In genomic region chr22:19827341-19828034, GRCh38 we compare ENCODE assay signal across 1 cellular context.
TF ChIP-seq lines count a peak whose summit lies in the region.

No MANE protein-coding gene starts in this region.

TF ChIP-seq in K562, 482 proteins besides CTCF, POLR2A, EP300 and RAD21 (continued from another document and continues in another):
- TF ChIP-seq, protein P1, sequence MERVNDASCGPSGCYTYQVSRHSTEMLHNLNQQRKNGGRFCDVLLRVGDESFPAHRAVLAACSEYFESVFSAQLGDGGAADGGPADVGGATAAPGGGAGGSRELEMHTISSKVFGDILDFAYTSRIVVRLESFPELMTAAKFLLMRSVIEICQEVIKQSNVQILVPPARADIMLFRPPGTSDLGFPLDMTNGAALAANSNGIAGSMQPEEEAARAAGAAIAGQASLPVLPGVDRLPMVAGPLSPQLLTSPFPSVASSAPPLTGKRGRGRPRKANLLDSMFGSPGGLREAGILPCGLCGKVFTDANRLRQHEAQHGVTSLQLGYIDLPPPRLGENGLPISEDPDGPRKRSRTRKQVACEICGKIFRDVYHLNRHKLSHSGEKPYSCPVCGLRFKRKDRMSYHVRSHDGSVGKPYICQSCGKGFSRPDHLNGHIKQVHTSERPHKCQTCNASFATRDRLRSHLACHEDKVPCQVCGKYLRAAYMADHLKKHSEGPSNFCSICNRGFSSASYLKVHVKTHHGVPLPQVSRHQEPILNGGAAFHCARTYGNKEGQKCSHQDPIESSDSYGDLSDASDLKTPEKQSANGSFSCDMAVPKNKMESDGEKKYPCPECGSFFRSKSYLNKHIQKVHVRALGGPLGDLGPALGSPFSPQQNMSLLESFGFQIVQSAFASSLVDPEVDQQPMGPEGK (CRISPR knock-in tag; IDR thresholded peaks at IDR 0.05; ENCODE audit: borderline replicate concordance) = no peak
- TF ChIP-seq ZNF668 (CRISPR knock-in tag; IDR thresholded peaks at IDR 0.05) (peak; percentile 10; the same call in 1 of the 2 replicates), IFI16 (CRISPR knock-in tag; IDR thresholded peaks at IDR 0.05) (0 out of 2 replicates have a peak, but pooled peaks have one; percentile 49), ZBTB11 (CRISPR knock-in tag; IDR thresholded peaks at IDR 0.05) (peak in 1 of 3 experiments; percentile 80; a peak in 2 of 6 replicates), ZNF274 (IDR thresholded peaks at IDR 0.05; ENCODE audit: borderline replicate concordance, low read depth, low read length) (no peak), KDM5B (IDR thresholded peaks at IDR 0.05; ENCODE audit: insufficient replicate concordance, low read depth, low read length) (peak; percentile 14), MAFG (tag; conservative IDR thresholded peaks at IDR 0.05) (peak; percentile 84), ZFX (CRISPR knock-in tag; IDR thresholded peaks at IDR 0.05) (no peak), TCF7L2 (IDR thresholded peaks at IDR 0.05; ENCODE audit: low read depth, low read length) (no peak), SNIP1 (IDR thresholded peaks at IDR 0.05; ENCODE audit: low read depth) (no peak), ZBTB1 (CRISPR knock-in tag; IDR thresholded peaks at IDR 0.05; ENCODE audit: borderline replicate concordance, low read depth) (no peak), NFE2 (IDR thresholded peaks at IDR 0.05; ENCODE audit: low read depth) (peak; percentile 88), CREB1 (IDR thresholded peaks at IDR 0.05) (no peak), CREB1 (CRISPR knock-in tag; IDR thresholded peaks at IDR 0.05) (no peak), HDAC2 (IDR thresholded peaks at IDR 0.05) (peak; percentile 64; the same call in 1 of the 2 replicates), SMARCB1 (IDR thresholded peaks at IDR 0.05; ENCODE audit: insufficient read length, low read depth) (no peak), ZNF75A (CRISPR knock-in tag; IDR thresholded peaks at IDR 0.05) (no peak), AFF1 (IDR thresholded peaks at IDR 0.05; ENCODE audit: low read depth in 1 of 2, partially characterized antibody in 2 of 2) (peak in 1 of 2 experiments; percentile 39), KLF1 (tag; IDR thresholded peaks at IDR 0.05) (0 out of 2 replicates have a peak, but pooled peaks have one; percentile 35)
- TF ChIP-seq, protein P2, sequence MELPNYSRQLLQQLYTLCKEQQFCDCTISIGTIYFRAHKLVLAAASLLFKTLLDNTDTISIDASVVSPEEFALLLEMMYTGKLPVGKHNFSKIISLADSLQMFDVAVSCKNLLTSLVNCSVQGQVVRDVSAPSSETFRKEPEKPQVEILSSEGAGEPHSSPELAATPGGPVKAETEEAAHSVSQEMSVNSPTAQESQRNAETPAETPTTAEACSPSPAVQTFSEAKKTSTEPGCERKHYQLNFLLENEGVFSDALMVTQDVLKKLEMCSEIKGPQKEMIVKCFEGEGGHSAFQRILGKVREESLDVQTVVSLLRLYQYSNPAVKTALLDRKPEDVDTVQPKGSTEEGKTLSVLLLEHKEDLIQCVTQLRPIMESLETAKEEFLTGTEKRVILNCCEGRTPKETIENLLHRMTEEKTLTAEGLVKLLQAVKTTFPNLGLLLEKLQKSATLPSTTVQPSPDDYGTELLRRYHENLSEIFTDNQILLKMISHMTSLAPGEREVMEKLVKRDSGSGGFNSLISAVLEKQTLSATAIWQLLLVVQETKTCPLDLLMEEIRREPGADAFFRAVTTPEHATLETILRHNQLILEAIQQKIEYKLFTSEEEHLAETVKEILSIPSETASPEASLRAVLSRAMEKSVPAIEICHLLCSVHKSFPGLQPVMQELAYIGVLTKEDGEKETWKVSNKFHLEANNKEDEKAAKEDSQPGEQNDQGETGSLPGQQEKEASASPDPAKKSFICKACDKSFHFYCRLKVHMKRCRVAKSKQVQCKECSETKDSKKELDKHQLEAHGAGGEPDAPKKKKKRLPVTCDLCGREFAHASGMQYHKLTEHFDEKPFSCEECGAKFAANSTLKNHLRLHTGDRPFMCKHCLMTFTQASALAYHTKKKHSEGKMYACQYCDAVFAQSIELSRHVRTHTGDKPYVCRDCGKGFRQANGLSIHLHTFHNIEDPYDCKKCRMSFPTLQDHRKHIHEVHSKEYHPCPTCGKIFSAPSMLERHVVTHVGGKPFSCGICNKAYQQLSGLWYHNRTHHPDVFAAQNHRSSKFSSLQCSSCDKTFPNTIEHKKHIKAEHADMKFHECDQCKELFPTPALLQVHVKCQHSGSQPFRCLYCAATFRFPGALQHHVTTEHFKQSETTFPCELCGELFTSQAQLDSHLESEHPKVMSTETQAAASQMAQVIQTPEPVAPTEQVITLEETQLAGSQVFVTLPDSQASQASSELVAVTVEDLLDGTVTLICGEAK (IDR thresholded peaks at IDR 0.05) = peak; percentile 60
- TF ChIP-seq, protein P2 (CRISPR knock-in tag; IDR thresholded peaks at IDR 0.05) = no peak
- TF ChIP-seq, protein P3, sequence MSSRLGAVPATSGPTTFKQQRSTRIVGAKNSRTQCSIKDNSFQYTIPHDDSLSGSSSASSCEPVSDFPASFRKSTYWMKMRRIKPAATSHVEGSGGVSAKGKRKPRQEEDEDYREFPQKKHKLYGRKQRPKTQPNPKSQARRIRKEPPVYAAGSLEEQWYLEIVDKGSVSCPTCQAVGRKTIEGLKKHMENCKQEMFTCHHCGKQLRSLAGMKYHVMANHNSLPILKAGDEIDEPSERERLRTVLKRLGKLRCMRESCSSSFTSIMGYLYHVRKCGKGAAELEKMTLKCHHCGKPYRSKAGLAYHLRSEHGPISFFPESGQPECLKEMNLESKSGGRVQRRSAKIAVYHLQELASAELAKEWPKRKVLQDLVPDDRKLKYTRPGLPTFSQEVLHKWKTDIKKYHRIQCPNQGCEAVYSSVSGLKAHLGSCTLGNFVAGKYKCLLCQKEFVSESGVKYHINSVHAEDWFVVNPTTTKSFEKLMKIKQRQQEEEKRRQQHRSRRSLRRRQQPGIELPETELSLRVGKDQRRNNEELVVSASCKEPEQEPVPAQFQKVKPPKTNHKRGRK (tag; IDR thresholded peaks at IDR 0.05) = peak; percentile 66
- TF ChIP-seq, protein P4, sequence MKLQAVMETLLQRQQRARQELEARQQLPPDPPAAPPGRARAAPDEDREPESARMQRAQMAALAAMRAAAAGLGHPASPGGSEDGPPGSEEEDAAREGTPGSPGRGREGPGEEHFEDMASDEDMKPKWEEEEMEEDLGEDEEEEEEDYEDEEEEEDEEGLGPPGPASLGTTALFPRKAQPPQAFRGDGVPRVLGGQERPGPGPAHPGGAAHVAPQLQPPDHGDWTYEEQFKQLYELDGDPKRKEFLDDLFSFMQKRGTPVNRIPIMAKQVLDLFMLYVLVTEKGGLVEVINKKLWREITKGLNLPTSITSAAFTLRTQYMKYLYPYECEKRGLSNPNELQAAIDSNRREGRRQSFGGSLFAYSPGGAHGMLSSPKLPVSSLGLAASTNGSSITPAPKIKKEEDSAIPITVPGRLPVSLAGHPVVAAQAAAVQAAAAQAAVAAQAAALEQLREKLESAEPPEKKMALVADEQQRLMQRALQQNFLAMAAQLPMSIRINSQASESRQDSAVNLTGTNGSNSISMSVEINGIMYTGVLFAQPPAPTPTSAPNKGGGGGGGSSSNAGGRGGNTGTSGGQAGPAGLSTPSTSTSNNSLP (IDR thresholded peaks at IDR 0.05; ENCODE audit: borderline replicate concordance, low read depth, low read length) = peak; percentile 5; the same call in 1 of the 2 replicates
